In genomic region chr12:20757-21156, GRCh38 we compare ENCODE assay signal across 19 cellular contexts. TPM values are rescaled to one million over a fixed set of nuclear protein-coding genes. Genes with fewer than 3 reads are reported as not detected.
DNase-seq lines count a peak whose midpoint lies in the region; ATAC-seq and TF ChIP-seq lines count a peak whose summit lies in the region.
"Had no signal": no experiment of that assay in that cellular context is flagged by ENCODE, and none has a peak within 500 bp of the region (broad histone marks: within the 10 kb centered on the region; RNA-seq: fewer than 3 reads in every experiment).

No MANE protein-coding gene starts in this region.

- no peaks in the 10 kb centered on the region for H3K9me3 Mint-ChIP-seq in activated naive CD4-positive, alpha-beta T cell treated with anti-CD3 and anti-CD28 coated beads, Interleukin-2, amount 10 ng/mL, durations not matched to agents 7 days and 5 days
- H3K9me3 Mint-ChIP-seq: activated CD8-positive, alpha-beta T cell treated with anti-CD3 and anti-CD28 coated beads for 36 hours; activated naive CD8-positive, alpha-beta T cell treated with anti-CD3 and anti-CD28 coated beads for 36 hours had no signal

- H3K4me2 ChIP-seq in MM.1S (ENCODE audit: low read depth, low read length) (no peak overlapping the region), PC-9 (no peak overlapping the region)

- no TSS peak for BruUV-seq in PC-9 (replicated peaks; lab: Mats Ljungman, UMichigan)

- intact Hi-C loops in PC-9 (cut with micrococcal nuclease; ENCODE audit: unreplicated experiment), result no loop called here

- H2AFZ ChIP-seq in MM.1S (ENCODE audit: low read length) (no peak overlapping the region), PC-9 (no peak overlapping the region)

- no peak overlapping the region for H3K4me3 Mint-ChIP-seq in activated naive CD4-positive, alpha-beta T cell treated with anti-CD3 and anti-CD28 coated beads, Interleukin-2, amount 10 ng/mL, durations not matched to agents 7 days and 5 days
- H3K4me3 Mint-ChIP-seq: activated CD8-positive, alpha-beta T cell treated with anti-CD3 and anti-CD28 coated beads for 36 hours; activated naive CD8-positive, alpha-beta T cell treated with anti-CD3 and anti-CD28 coated beads for 36 hours had no signal

- H3F3A ChIP-seq in MM.1S (ENCODE audit: insufficient read depth, low read length) (no peaks in the 10 kb centered on the region), PC-9 (ENCODE audit: insufficient read depth, low read depth) (no peaks in the 10 kb centered on the region)

- 67 to 79% methylated on average over 6 of the region's 6 CpGs for WGBS in lung, 2 donors

- DNase-seq in 8988T, result peak; percentile 7
- peak; percentile 18 for DNase-seq in GM13976 (ENCODE audit: low spot score)
- DNase-seq in SK-MEL-5 (ENCODE audit: low read depth, low spot score), result peak; percentile 1
- peak; percentile 27 for DNase-seq in lung (ENCODE audit: low spot score)
- DNase-seq in C1 segment of cervical spinal cord (lab: John Stamatoyannopoulos, UW), result no peak
- DNase-seq in MM.1S, result no peak
- DNase-seq in activated naive CD4-positive, alpha-beta T cell treated with anti-CD3 and anti-CD28 coated beads, Interleukin-2, amount 10 ng/mL, durations not matched to agents 7 days and 5 days, result no peak
- no peak for DNase-seq in PC-9
- DNase-seq: activated CD8-positive, alpha-beta T cell treated with anti-CD3 and anti-CD28 coated beads for 36 hours; activated naive CD8-positive, alpha-beta T cell treated with anti-CD3 and anti-CD28 coated beads for 36 hours; activated T-cell treated with anti-CD3 and anti-CD28 coated beads, Interleukin-2, amount 50 U/mL, for 48 hours; foreskin keratinocyte; left cardiac atrium; MG63; NCI-H1930; uterus; WERI-Rb-1 had no signal

- H3K9me3 ChIP-seq in lung (ENCODE audit: control insufficient read depth in 2 of 2, insufficient read depth in 1 of 2, low read length in 1 of 2), result no peaks in the 10 kb centered on the region
- H3K9me3 ChIP-seq in MM.1S (replicated peaks; ENCODE audit: insufficient read depth, low read length), result no peaks in the 10 kb centered on the region
- no peaks in the 10 kb centered on the region for H3K9me3 ChIP-seq in PC-9 (ENCODE audit: insufficient read depth, low read depth)
- H3K9me3 ChIP-seq: MG63, uterus had no signal

- H3K27me3 Mint-ChIP-seq in activated naive CD4-positive, alpha-beta T cell treated with anti-CD3 and anti-CD28 coated beads, Interleukin-2, amount 10 ng/mL, durations not matched to agents 7 days and 5 days, result no peaks in the 10 kb centered on the region
- H3K27me3 Mint-ChIP-seq: activated CD8-positive, alpha-beta T cell treated with anti-CD3 and anti-CD28 coated beads for 36 hours; activated naive CD8-positive, alpha-beta T cell treated with anti-CD3 and anti-CD28 coated beads for 36 hours had no signal

- H3K36me3 ChIP-seq in lung (ENCODE audit: control insufficient read depth in 2 of 2, insufficient read depth in 2 of 2, low read length in 2 of 2) (peaks cover 4 to 17% of the 10 kb centered on the region in 2 donors), MM.1S (replicated peaks; ENCODE audit: insufficient read depth, low read length) (no peaks in the 10 kb centered on the region), PC-9 (ENCODE audit: low read depth) (no peaks in the 10 kb centered on the region)
- H3K36me3 ChIP-seq: MG63, uterus had no signal

- H3K27ac Mint-ChIP-seq in activated naive CD4-positive, alpha-beta T cell treated with anti-CD3 and anti-CD28 coated beads, Interleukin-2, amount 10 ng/mL, durations not matched to agents 7 days and 5 days, result no peak overlapping the region
- H3K27ac Mint-ChIP-seq: activated CD8-positive, alpha-beta T cell treated with anti-CD3 and anti-CD28 coated beads for 36 hours; activated naive CD8-positive, alpha-beta T cell treated with anti-CD3 and anti-CD28 coated beads for 36 hours had no signal

- H3K27me3 ChIP-seq in lung (ENCODE audit: control insufficient read depth, insufficient read depth) (no peaks in the 10 kb centered on the region), MM.1S (replicated peaks; ENCODE audit: insufficient read depth, low read length) (no peaks in the 10 kb centered on the region), PC-9 (ENCODE audit: insufficient read depth, low read depth) (no peaks in the 10 kb centered on the region)
- H3K27me3 ChIP-seq: foreskin keratinocyte, MG63, uterus had no signal

- POLR2A ChIA-PET in PC-9 (lab: Charles Lee; ENCODE audit: unreplicated experiment), result no interaction called here

- no peaks in the 10 kb centered on the region for H4K20me1 ChIP-seq in MM.1S (ENCODE audit: insufficient read depth, low read length)
- no peaks in the 10 kb centered on the region for H4K20me1 ChIP-seq in PC-9 (ENCODE audit: insufficient read depth)

- no peak overlapping the region for H3K27ac ChIP-seq in lung (ENCODE audit: low read depth in 1 of 2, low read length in 1 of 2)
- no peak overlapping the region for H3K27ac ChIP-seq in MM.1S (ENCODE audit: low read length)
- no peak overlapping the region for H3K27ac ChIP-seq in PC-9
- H3K27ac ChIP-seq: foreskin keratinocyte, RWPE1, uterus, WERI-Rb-1 had no signal

- H3K36me3 Mint-ChIP-seq in activated naive CD4-positive, alpha-beta T cell treated with anti-CD3 and anti-CD28 coated beads, Interleukin-2, amount 10 ng/mL, durations not matched to agents 7 days and 5 days, result peaks cover 11% of the 10 kb centered on the region

- H3K79me2 ChIP-seq in MM.1S (ENCODE audit: low read length) (no peaks in the 10 kb centered on the region), PC-9 (ENCODE audit: low read depth) (no peaks in the 10 kb centered on the region)

- TF ChIP-seq CTCF in GM13976 (IDR thresholded peaks at IDR 0.05; ENCODE audit: borderline replicate concordance, control extremely low read depth, extremely low read depth, insufficient read depth, missing control alignments), result no peak
- no peak for TF ChIP-seq CTCF in lung (IDR thresholded peaks at IDR 0.05; ENCODE audit: control extremely low read depth, extremely low read depth)
- TF ChIP-seq CTCF in MM.1S (IDR thresholded peaks at IDR 0.05; ENCODE audit: low read length), result no peak
- no peak for TF ChIP-seq CTCF in PC-9 (conservative IDR thresholded peaks at IDR 0.05)

- in situ Hi-C loops in GM13976 (cut with MboI; ENCODE audit: low sequenced_read_pairs, unreplicated experiment) (no loop called here), SK-MEL-5 (cut with HindIII; ENCODE audit: low pct_unique_long_range_greater_than_20kb, low sequenced_read_pairs) (no loop called here)

- H3K9me2 ChIP-seq in MM.1S (replicated peaks; ENCODE audit: insufficient read depth, low read length), result no peaks in the 10 kb centered on the region
- no peaks in the 10 kb centered on the region for H3K9me2 ChIP-seq in PC-9 (ENCODE audit: insufficient read depth)

- CTCF ChIA-PET in activated naive CD4-positive, alpha-beta T cell treated with anti-CD3 and anti-CD28 coated beads, Interleukin-2, amount 10 ng/mL, durations not matched to agents 7 days and 5 days (lab: Charles Lee), result no interaction called here
- CTCF ChIA-PET in PC-9 (lab: Charles Lee), result no interaction called here

- H3K4me1 ChIP-seq in lung (ENCODE audit: control insufficient read depth in 2 of 2, insufficient read depth in 2 of 2, low read length in 2 of 2) (peaks cover 0 to 5% of the 10 kb centered on the region in 2 donors), MM.1S (ENCODE audit: low read length) (no peaks in the 10 kb centered on the region), PC-9 (replicated peaks; ENCODE audit: insufficient read depth) (no peaks in the 10 kb centered on the region)
- H3K4me1 ChIP-seq: foreskin keratinocyte, uterus had no signal

- no peak for ATAC-seq in lung (ENCODE audit: insufficient read depth, low FRiP score)
- ATAC-seq: activated CD8-positive, alpha-beta T cell treated with anti-CD3 and anti-CD28 coated beads for 36 hours; foreskin keratinocyte had no signal

- H3K4me1 Mint-ChIP-seq in activated naive CD4-positive, alpha-beta T cell treated with anti-CD3 and anti-CD28 coated beads, Interleukin-2, amount 10 ng/mL, durations not matched to agents 7 days and 5 days, result peaks cover 13% of the 10 kb centered on the region

- H3K9ac ChIP-seq in MM.1S (ENCODE audit: low read length), result no peak overlapping the region

- H3K4me3 ChIP-seq in lung, result no peak overlapping the region
- no peak overlapping the region for H3K4me3 ChIP-seq in MM.1S (ENCODE audit: low read length)
- no peak overlapping the region for H3K4me3 ChIP-seq in PC-9
- H3K4me3 ChIP-seq: MG63, uterus had no signal

RNA-seq across cellular contexts. Expression of gene IQSEC3, which starts 45.8 kb away (rescaled TPM):
- not detected in 2 replicates for total RNA-seq in SK-MEL-5 (2014; rRNA removed; shearing (Covaris generic))
- not detected in 2 replicates for polyA plus RNA-seq in SK-MEL-5 (2015; cell fraction: cytosol; rRNA removed)
- not detected in 2 replicates for polyA plus RNA-seq in SK-MEL-5 (2015; cell fraction: nucleus; rRNA removed)
- total RNA-seq in lung (1 to 10 TPM in 1 of 2 donors, under 1 TPM in 1; 0.51 to 7.5 TPM), PC-9 (2021) (not detected in 2 replicates)
- 1 to 10 TPM in 1 of 2 donors, under 1 TPM in 1; 0.29 to 2.5 TPM for polyA plus RNA-seq in lung
- total RNA-seq: foreskin keratinocyte, NCI-H460 had no signal
- polyA plus RNA-seq: foreskin keratinocyte had no signal

Comparison
In these comparisons a context has a peak if more than half of its experiments do, and no peak if none do; other contexts are left out.
1. DNase-seq: peak in 8988T (single experiment), GM13976 (single experiment), SK-MEL-5 (single experiment) and lung (single experiment); none in C1 segment of cervical spinal cord (0 of 14), MM.1S (single experiment), activated naive CD4-positive, alpha-beta T cell treated with anti-CD3 and anti-CD28 coated beads, Interleukin-2, amount 10 ng/mL, durations not matched to agents 7 days and 5 days (single experiment) and PC-9 (0 of 2).